Comparison of ENCODE assay signal across 18 cellular contexts in genomic region chr20:9270831-9271230, GRCh38.
DNase-seq lines count a peak whose midpoint lies in the region; ATAC-seq, FAIRE-seq and TF ChIP-seq lines count a peak whose summit lies in the region.
"Had no signal": no experiment of that assay in that cellular context is flagged by ENCODE, and none has a peak within 500 bp of the region (broad histone marks: within the 10 kb centered on the region; RNA-seq: fewer than 3 reads in every experiment).

No MANE protein-coding gene starts in this region.

- TF ChIP-seq CTCF in right atrium auricular region (IDR thresholded peaks at IDR 0.05) (no peak), astrocyte (IDR thresholded peaks at IDR 0.05; ENCODE audit: insufficient read depth, low read depth, low read length) (no peak), gastroesophageal sphincter (IDR thresholded peaks at IDR 0.05) (no peak)

- H3K36me3 ChIP-seq in right atrium auricular region (no peaks in the 10 kb centered on the region), astrocyte (ENCODE audit: insufficient read depth, low read length) (no peaks in the 10 kb centered on the region), gastroesophageal sphincter (no peaks in the 10 kb centered on the region), aorta (ENCODE audit: control insufficient read depth in 1 of 2, insufficient read depth in 2 of 2, low read length in 1 of 2) (no peaks in the 10 kb centered on the region)
- H3K36me3 ChIP-seq: lower lobe of right lung had no signal

- H3K36me3 Mint-ChIP-seq in astrocyte (ENCODE audit: low read depth, unreplicated experiment) = peaks cover 10% of the 10 kb centered on the region
- H3K36me3 Mint-ChIP-seq: T-cell had no signal

- H2AFZ ChIP-seq in astrocyte (ENCODE audit: low read depth, low read length) = no peak overlapping the region

- H3K79me2 ChIP-seq in astrocyte (ENCODE audit: insufficient read depth, low read length) = no peaks in the 10 kb centered on the region

- no peak overlapping the region for H3K9ac ChIP-seq in astrocyte (ENCODE audit: low read length)

- H3K4me1 ChIP-seq in right atrium auricular region = peaks cover 0 to 29% of the 10 kb centered on the region in 2 donors
- no peaks in the 10 kb centered on the region for H3K4me1 ChIP-seq in astrocyte (ENCODE audit: insufficient read depth, low read length)
- H3K4me1 ChIP-seq in gastroesophageal sphincter = peaks cover 0 to 29% (median 5%) of the 10 kb centered on the region in 3 donors
- H3K4me1 ChIP-seq in aorta (ENCODE audit: control insufficient read depth in 1 of 2, insufficient read depth in 2 of 2, low read length in 2 of 2) = peaks cover 0 to 1% of the 10 kb centered on the region in 2 donors
- H3K4me1 ChIP-seq: lower lobe of right lung had no signal

- H3K9me3 Mint-ChIP-seq in astrocyte (ENCODE audit: unreplicated experiment) = no peaks in the 10 kb centered on the region

- ATAC-seq in Right ventricle myocardium superior (ENCODE audit: poor library complexity) = peak; percentile 62
- peak; percentile 66 for ATAC-seq in gastroesophageal sphincter
- peak; percentile 53 for ATAC-seq in aorta (ENCODE audit: low FRiP score)
- ATAC-seq: lower lobe of right lung; stimulated activated naive CD8-positive, alpha-beta T cell treated with anti-CD3 and anti-CD28 coated beads, Interleukin-15, Interleukin-2, amounts not matched to agents 100 U/mL and 50 U/mL, for 24 hours; T-cell had no signal

- intact Hi-C loops in Right ventricle myocardium superior (cut with DNase I) = no loop called here
- intact Hi-C loops in aorta (cut with DNase I) = no loop called here

- H3K9me3 ChIP-seq in right atrium auricular region (no peaks in the 10 kb centered on the region), astrocyte (ENCODE audit: insufficient read depth, low read depth, low read length) (no peaks in the 10 kb centered on the region), gastroesophageal sphincter (no peaks in the 10 kb centered on the region), aorta (ENCODE audit: control insufficient read depth, low read length) (no peaks in the 10 kb centered on the region)
- H3K9me3 ChIP-seq: lower lobe of right lung had no signal

- peaks cover 32% of the 10 kb centered on the region for H3K4me1 Mint-ChIP-seq in astrocyte (ENCODE audit: low read depth, unreplicated experiment)
- H3K4me1 Mint-ChIP-seq: T-cell had no signal

- H3K27me3 Mint-ChIP-seq in astrocyte (ENCODE audit: low read depth, unreplicated experiment) = no peaks in the 10 kb centered on the region
- H3K27me3 Mint-ChIP-seq: T-cell had no signal

- no peaks in the 10 kb centered on the region for H4K20me1 ChIP-seq in astrocyte (ENCODE audit: insufficient read depth, low read length)

- no peak for TF ChIP-seq EP300 in gastroesophageal sphincter (IDR thresholded peaks at IDR 0.05)

- no peak overlapping the region for H3K4me3 Mint-ChIP-seq in astrocyte (ENCODE audit: unreplicated experiment)
- H3K4me3 Mint-ChIP-seq: neural crest cell, T-cell had no signal

- DNase-seq in Right ventricle myocardium superior = no peak
- no peak for DNase-seq in right atrium auricular region (ENCODE audit: low spot score)
- DNase-seq in astrocyte (ENCODE audit: low read depth) = peak; percentile 67
- DNase-seq in aorta = no peak
- DNase-seq in erythroblast (lab: John Stamatoyannopoulos, UW) = no peak
- DNase-seq in stimulated activated CD8-positive, alpha-beta memory T cell treated with anti-CD3 and anti-CD28 coated beads, Interleukin-4, amount 100 ng/mL, for 48 hours = no peak
- DNase-seq in NCI-H526 treated with DMSO at 0.1 percent for 48 hours (lab: John Stamatoyannopoulos, UW) = no peak
- DNase-seq: activated naive CD4-positive, alpha-beta T cell; lower lobe of right lung; NCI-H1092; NCI-H526; stimulated activated naive CD8-positive, alpha-beta T cell treated with anti-CD3 and anti-CD28 coated beads, Interleukin-15, Interleukin-2, amounts not matched to agents 100 U/mL and 50 U/mL, for 24 hours; T-cell had no signal

- H3K27me3 ChIP-seq in right atrium auricular region = no peaks in the 10 kb centered on the region
- H3K27me3 ChIP-seq in astrocyte (ENCODE audit: insufficient read depth, low read length) = no peaks in the 10 kb centered on the region
- H3K27me3 ChIP-seq in gastroesophageal sphincter = no peaks in the 10 kb centered on the region
- no peaks in the 10 kb centered on the region for H3K27me3 ChIP-seq in aorta (ENCODE audit: control insufficient read depth in 1 of 2, insufficient read depth in 2 of 2, low read length in 1 of 2)

- H3K4me2 ChIP-seq in astrocyte (ENCODE audit: low read length) = no peak overlapping the region

- TF ChIP-seq POLR2A in gastroesophageal sphincter (IDR thresholded peaks at IDR 0.05) = no peak
- no peak for TF ChIP-seq POLR2A in erythroblast (IDR thresholded peaks at IDR 0.05; ENCODE audit: low read length)

- peak; percentile 13 for FAIRE-seq in astrocyte (lab: Jason Lieb, UNC)
- FAIRE-seq: D721Med, urothelium cell line had no signal

- H3K27ac ChIP-seq in right atrium auricular region (no peak overlapping the region), astrocyte (ENCODE audit: low read depth, low read length) (no peak overlapping the region), gastroesophageal sphincter (no peak overlapping the region), aorta (ENCODE audit: low read depth in 1 of 2, low read length in 2 of 2) (no peak overlapping the region)
- H3K27ac ChIP-seq: epithelial cell of prostate, lower lobe of right lung had no signal

- no peak overlapping the region for H3K4me3 ChIP-seq in right atrium auricular region
- no peak overlapping the region for H3K4me3 ChIP-seq in astrocyte (ENCODE audit: insufficient read depth, low read depth, low read length)
- H3K4me3 ChIP-seq in gastroesophageal sphincter = no peak overlapping the region
- H3K4me3 ChIP-seq in aorta (ENCODE audit: low read length in 2 of 2) = no peak overlapping the region
- H3K4me3 ChIP-seq: lower lobe of right lung had no signal

- H3K27ac Mint-ChIP-seq in astrocyte (ENCODE audit: unreplicated experiment) = peak overlapping the region; percentile 29
- H3K27ac Mint-ChIP-seq: T-cell had no signal
